In genomic region chr1:111615874-111616715, GRCh38 we compare ENCODE assay signal across 8 cellular contexts. TPM values are rescaled to one million over a fixed set of nuclear protein-coding genes. Genes with fewer than 3 reads are reported as not detected.
A peak's percentile ranks its signal among the peaks of the same experiment; 100 is the strongest.
DNase-seq lines count a peak whose midpoint lies in the region; ATAC-seq and TF ChIP-seq lines count a peak whose summit lies in the region.

No MANE protein-coding gene starts in this region.

- H3K9me2 ChIP-seq in GM23338 (ENCODE audit: insufficient read depth) (no peaks in the 10 kb centered on the region), PC-3 (replicated peaks; ENCODE audit: low read length) (no peaks in the 10 kb centered on the region)

- ATAC-seq in GM21529 (IDR thresholded peaks at IDR 0.05; ENCODE audit: unreplicated experiment) (peak; percentile 53), GM23338 (no peak), PC-3 (no peak)

- H3K27ac ChIP-seq in GM23338 (ENCODE audit: low read depth) (no peak overlapping the region), PC-3 (ENCODE audit: low read length) (no peak overlapping the region)

- H3K27ac Mint-ChIP-seq in activated naive CD8-positive, alpha-beta T cell treated with anti-CD3 and anti-CD28 coated beads for 36 hours = peak overlapping the region; percentile 95
- H3K27ac Mint-ChIP-seq in GM23338 = no peak overlapping the region

- H3K9me3 Mint-ChIP-seq in activated naive CD8-positive, alpha-beta T cell treated with anti-CD3 and anti-CD28 coated beads for 36 hours = no peaks in the 10 kb centered on the region
- H3K9me3 Mint-ChIP-seq in GM23338 = no peaks in the 10 kb centered on the region

- peaks cover 11% of the 10 kb centered on the region for H3K36me3 Mint-ChIP-seq in activated naive CD8-positive, alpha-beta T cell treated with anti-CD3 and anti-CD28 coated beads for 36 hours
- H3K36me3 Mint-ChIP-seq in GM23338 (ENCODE audit: low read depth) = no peaks in the 10 kb centered on the region; the same call in 2 of the 3 replicates

- H3K4me3 Mint-ChIP-seq in activated naive CD8-positive, alpha-beta T cell treated with anti-CD3 and anti-CD28 coated beads for 36 hours = peak overlapping the region; percentile 71
- H3K4me3 Mint-ChIP-seq in GM23338 = no peak overlapping the region

- H3K79me2 ChIP-seq in GM23338 (replicated peaks; ENCODE audit: insufficient read depth) (peaks cover 7% of the 10 kb centered on the region), PC-3 (ENCODE audit: low read length) (peaks cover 11% of the 10 kb centered on the region)

- H3F3A ChIP-seq in GM23338 (replicated peaks; ENCODE audit: low read depth) (no peaks in the 10 kb centered on the region), PC-3 (ENCODE audit: low read length, unreplicated experiment) (no peaks in the 10 kb centered on the region)

- no peaks in the 10 kb centered on the region for H3K9me3 ChIP-seq in PC-3 (ENCODE audit: low read length)

- peaks cover 35% of the 10 kb centered on the region for H3K4me1 Mint-ChIP-seq in activated naive CD8-positive, alpha-beta T cell treated with anti-CD3 and anti-CD28 coated beads for 36 hours
- H3K4me1 Mint-ChIP-seq in GM23338 = peaks cover 10% of the 10 kb centered on the region

- H4K20me1 ChIP-seq in GM23338 (replicated peaks; ENCODE audit: insufficient read depth) (peaks cover 6% of the 10 kb centered on the region), PC-3 (ENCODE audit: low read length) (no peaks in the 10 kb centered on the region)

- peaks cover 12% of the 10 kb centered on the region for H3K4me1 ChIP-seq in GM23338 (ENCODE audit: insufficient read depth)
- H3K4me1 ChIP-seq in PC-3 (ENCODE audit: insufficient read depth, low read length) = peaks cover 11% of the 10 kb centered on the region

- H3K36me3 ChIP-seq in GM23338 (ENCODE audit: insufficient read depth) = no peaks in the 10 kb centered on the region
- no peaks in the 10 kb centered on the region for H3K36me3 ChIP-seq in PC-3 (ENCODE audit: low read depth, low read length)

- no peak overlapping the region for H3K4me2 ChIP-seq in GM23338
- no peak overlapping the region for H3K4me2 ChIP-seq in PC-3 (ENCODE audit: low read length)

- H3K4me3 ChIP-seq in GM08714 (ENCODE audit: low read length) = peak overlapping the region; percentile 58; the same call in 1 of the 2 replicates
- H3K4me3 ChIP-seq in GM23338 = no peak overlapping the region
- no peak overlapping the region for H3K4me3 ChIP-seq in PC-3 (ENCODE audit: low read length)

- no peak overlapping the region for H2AFZ ChIP-seq in GM23338
- H2AFZ ChIP-seq in PC-3 (ENCODE audit: low read length) = no peak overlapping the region

- DNase-seq in MV-4-11 (lab: John Stamatoyannopoulos, UW) (peak; percentile 85), GM23338 (ENCODE audit: low spot score) (no peak), PC-3 (no peak), NCI-H1092 treated with DMSO at 0.1 percent for 48 hours (lab: John Stamatoyannopoulos, UW) (no peak), NCI-H1105 (lab: John Stamatoyannopoulos, UW) (no peak)
- DNase-seq in activated naive CD8-positive, alpha-beta T cell treated with anti-CD3 and anti-CD28 coated beads for 36 hours = peak; percentile 43

- CTCF ChIA-PET in PC-3 (lab: Charles Lee) = no interaction called here

- intact Hi-C loops in PC-3 (cut with micrococcal nuclease) = no loop called here

- no peaks in the 10 kb centered on the region for H3K27me3 Mint-ChIP-seq in activated naive CD8-positive, alpha-beta T cell treated with anti-CD3 and anti-CD28 coated beads for 36 hours
- H3K27me3 Mint-ChIP-seq in GM23338 (ENCODE audit: insufficient read depth, low read depth, poor library complexity) = peaks cover 4% of the 10 kb centered on the region

- no TSS peak for BruUV-seq in PC-3 (replicated peaks; lab: Mats Ljungman, UMichigan)

- TF ChIP-seq CTCF in GM23338 (conservative IDR thresholded peaks at IDR 0.05; ENCODE audit: low read depth in 2 of 2) (no peak), PC-3 (conservative IDR thresholded peaks at IDR 0.05; ENCODE audit: low read depth, low read length) (no peak)

- POLR2A ChIA-PET in PC-3 (lab: Charles Lee; ENCODE audit: unreplicated experiment) = no interaction called here

- H3K27me3 ChIP-seq in GM23338 (ENCODE audit: insufficient read depth) = no peaks in the 10 kb centered on the region
- H3K27me3 ChIP-seq in PC-3 (ENCODE audit: low read length) = no peaks in the 10 kb centered on the region

- no peak overlapping the region for H3K9ac ChIP-seq in PC-3 (ENCODE audit: low read length)

TF ChIP-seq in GM23338, 12 proteins besides CTCF, POLR2A, EP300 and RAD21:
- no peak for TF ChIP-seq STAT1 (IDR thresholded peaks at IDR 0.05; ENCODE audit: unreplicated experiment)

RNA-seq across cellular contexts. Expression of gene RAP1A, which starts 3.5 kb away (rescaled TPM):
- total RNA-seq in activated naive CD8-positive, alpha-beta T cell treated with anti-CD3 and anti-CD28 coated beads for 36 hours = 100 to 1,000 TPM; 150 to 154 TPM
- 16.2 and 23.3 TPM in 2 replicates for total RNA-seq in GM23338 (2014; rRNA removed; shearing (Covaris generic))
- 23.0 and 28.1 TPM in 2 replicates for polyA plus RNA-seq in GM23338 (2016; fragmentation: Nextera tagmentation; extraction: Ambion mirVana)
- 19.0 TPM in 2 replicates for total RNA-seq in PC-3 (2014; rRNA removed)

Comparison
In these comparisons a context has a peak if more than half of its experiments do, and no peak if none do; other contexts are left out.
1. DNase-seq: peak in MV-4-11 (single experiment) and activated naive CD8-positive, alpha-beta T cell treated with anti-CD3 and anti-CD28 coated beads for 36 hours (single experiment); none in GM23338 (single experiment), PC-3 (single experiment), NCI-H1092 treated with DMSO at 0.1 percent for 48 hours (single experiment) and NCI-H1105 (single experiment).